ENCODE assay signal across 1 cellular context in genomic region chr18:55414475-55414874, GRCh38.
TF ChIP-seq lines count a peak whose summit lies in the region.

No MANE protein-coding gene starts in this region.

TF ChIP-seq in IMR-90, 13 proteins besides CTCF, POLR2A, EP300 and RAD21 (continued from another document):
- no peak for TF ChIP-seq USF2 (IDR thresholded peaks at IDR 0.05; ENCODE audit: low read depth, low read length)
- TF ChIP-seq RCOR1 (IDR thresholded peaks at IDR 0.05; ENCODE audit: insufficient replicate concordance, low read length) = no peak
- no peak for TF ChIP-seq BHLHE40 (IDR thresholded peaks at IDR 0.05; ENCODE audit: low read depth, low read length)
- no peak for TF ChIP-seq SMC3 (IDR thresholded peaks at IDR 0.05; ENCODE audit: low read depth, low read length)
- no peak for TF ChIP-seq MAFK (IDR thresholded peaks at IDR 0.05; ENCODE audit: low read depth, low read length)
- no peak for TF ChIP-seq CHD1 (IDR thresholded peaks at IDR 0.05; ENCODE audit: low read depth, low read length)
- TF ChIP-seq RFX5 (IDR thresholded peaks at IDR 0.05; ENCODE audit: low read depth, low read length) = no peak
- TF ChIP-seq MXI1 (IDR thresholded peaks at IDR 0.05; ENCODE audit: borderline replicate concordance, low read depth, low read length) = no peak
